Comparison of ENCODE assay signal across 10 cellular contexts in the genomic region with DNA sequence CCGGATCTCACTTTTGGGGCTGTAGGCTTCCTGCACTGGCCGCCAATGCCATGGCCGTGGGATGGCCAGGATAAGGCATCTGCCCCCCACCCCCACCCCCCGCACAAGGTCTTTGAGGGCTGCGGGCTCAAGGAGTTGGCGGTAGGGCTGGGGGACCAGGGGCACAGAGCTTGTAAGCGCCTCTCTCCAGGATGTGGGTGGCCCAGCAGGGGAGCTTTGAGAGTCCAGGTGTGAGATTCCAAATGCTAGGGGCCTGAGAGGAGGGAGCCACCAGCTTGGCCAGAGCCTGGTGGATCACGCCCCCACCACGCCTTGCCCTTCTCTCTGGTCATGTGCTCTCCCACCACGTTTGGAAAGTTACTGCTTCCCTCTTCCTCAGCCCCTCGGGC. TPM values are rescaled to one million over a fixed set of nuclear protein-coding genes. Genes with fewer than 3 reads are reported as not detected.
DNase-seq lines count a peak whose midpoint lies in the region; TF ChIP-seq lines count a peak whose summit lies in the region.
"Had no signal": no experiment of that assay in that cellular context is flagged by ENCODE, and none has a peak within 500 bp of the region (broad histone marks: within the 10 kb centered on the region; RNA-seq: fewer than 3 reads in every experiment).

No MANE protein-coding gene starts in this region.

- H3K27ac Mint-ChIP-seq in glutamatergic neuron (ENCODE audit: unreplicated experiment) = peak overlapping the region; percentile 70
- H3K27ac Mint-ChIP-seq in Caco-2 (ENCODE audit: unreplicated experiment) = no peak overlapping the region
- H3K27ac Mint-ChIP-seq in CD14-positive monocyte = no peak overlapping the region
- H3K27ac Mint-ChIP-seq: T-cell had no signal

- H3K27ac ChIP-seq in BLaER1 = peak overlapping the region; percentile 86
- H3K27ac ChIP-seq in rectal smooth muscle tissue (ENCODE audit: low read depth, low read length) = peak overlapping the region; percentile 73

- TF ChIP-seq CTCF in glutamatergic neuron (IDR thresholded peaks at IDR 0.05; ENCODE audit: partially characterized antibody, unreplicated experiment) (no peak), Caco-2 (IDR thresholded peaks at IDR 0.05; ENCODE audit: insufficient read depth in 1 of 2, low read depth in 1 of 2, low read length in 1 of 2, severe bottlenecking in 1 of 2, unreplicated experiment in 1 of 2) (no peak), CD14-positive monocyte (IDR thresholded peaks at IDR 0.05) (no peak)

- no peaks in the 10 kb centered on the region for H3K27me3 ChIP-seq in BLaER1
- no peaks in the 10 kb centered on the region for H3K27me3 ChIP-seq in rectal smooth muscle tissue (ENCODE audit: control insufficient read depth, insufficient read depth, low read length)
- H3K27me3 ChIP-seq in Caco-2 (replicated peaks; ENCODE audit: control insufficient read depth, insufficient read depth, low read length) = no peaks in the 10 kb centered on the region

- POLR2A ChIA-PET in Caco-2 (lab: Charles Lee) = no interaction called here

- DNase-seq in T-helper 9 cell (peak; percentile 1), glutamatergic neuron (no peak), G401 (ENCODE audit: low spot score) (no peak), Caco-2 (no peak), CD14-positive monocyte (ENCODE audit: low spot score) (no peak), NCI-H1930 (lab: John Stamatoyannopoulos, UW) (no peak)
- DNase-seq: NCI-H69, T-cell had no signal

- peaks cover 94% of the 10 kb centered on the region for H4K20me1 ChIP-seq in BLaER1

- intact Hi-C loops in Caco-2 (cut with micrococcal nuclease; ENCODE audit: unreplicated experiment) = no loop called here
- intact Hi-C loops in CD14-positive monocyte (cut with micrococcal nuclease) = no loop called here

- peak overlapping the region; percentile 72 for H3K9ac ChIP-seq in BLaER1
- H3K9ac ChIP-seq in rectal smooth muscle tissue (ENCODE audit: low read length) = no peak overlapping the region

- CTCF ChIA-PET in Caco-2 (lab: Charles Lee) = no interaction called here

- peak overlapping the region; percentile 98 for H3K4me2 ChIP-seq in BLaER1

- peaks cover 30% of the 10 kb centered on the region for H3K36me3 ChIP-seq in BLaER1
- no peaks in the 10 kb centered on the region for H3K36me3 ChIP-seq in rectal smooth muscle tissue (ENCODE audit: control insufficient read depth, insufficient read depth, low read length)
- H3K36me3 ChIP-seq in Caco-2 (ENCODE audit: control insufficient read depth, insufficient read depth, low read length) = no peaks in the 10 kb centered on the region; the same call in 1 of the 2 replicates

- H3K4me1 Mint-ChIP-seq in glutamatergic neuron (ENCODE audit: low read depth, unreplicated experiment) (peaks cover 14% of the 10 kb centered on the region), Caco-2 (ENCODE audit: low read depth, unreplicated experiment) (no peaks in the 10 kb centered on the region), CD14-positive monocyte (peaks cover 59% of the 10 kb centered on the region)

- no TSS peak for BruUV-seq in Caco-2 (replicated peaks; lab: Mats Ljungman, UMichigan)

- H3K4me1 ChIP-seq in BLaER1 = peaks cover 82% of the 10 kb centered on the region
- peaks cover 61% of the 10 kb centered on the region for H3K4me1 ChIP-seq in rectal smooth muscle tissue (ENCODE audit: control insufficient read depth, insufficient read depth, low read length)
- 0 out of 2 replicates have a peak, but pooled peaks cover 7% of the 10 kb centered on the region for H3K4me1 ChIP-seq in Caco-2

- H3K9me3 Mint-ChIP-seq in glutamatergic neuron (ENCODE audit: unreplicated experiment) = peaks cover 12% of the 10 kb centered on the region
- no peaks in the 10 kb centered on the region for H3K9me3 Mint-ChIP-seq in Caco-2 (ENCODE audit: unreplicated experiment)
- peaks cover 0 to 3% (median 0%) of the 10 kb centered on the region in 7 donors for H3K9me3 Mint-ChIP-seq in CD14-positive monocyte
- H3K9me3 Mint-ChIP-seq: T-cell had no signal

- peak overlapping the region; percentile 56; the same call in 1 of the 2 replicates for H3K4me3 ChIP-seq in BLaER1
- no peak overlapping the region for H3K4me3 ChIP-seq in rectal smooth muscle tissue (ENCODE audit: low read length)
- H3K4me3 ChIP-seq in Caco-2 (ENCODE audit: low read depth, low read length) = no peak overlapping the region

- H3K36me3 Mint-ChIP-seq in glutamatergic neuron (ENCODE audit: unreplicated experiment) (no peaks in the 10 kb centered on the region), Caco-2 (ENCODE audit: insufficient read depth, unreplicated experiment) (peaks cover 25% of the 10 kb centered on the region), CD14-positive monocyte (peaks cover 3 to 4% of the 10 kb centered on the region in 2 donors)

- in situ Hi-C loops in G401 (cut with HindIII; ENCODE audit: low sequenced_read_pairs) = no loop called here

- H3K9me3 ChIP-seq in BLaER1 (peaks cover 14% of the 10 kb centered on the region; the same call in 1 of the 2 replicates), Caco-2 (no peaks in the 10 kb centered on the region)

- H3K4me3 Mint-ChIP-seq in glutamatergic neuron (ENCODE audit: unreplicated experiment) (no peak overlapping the region), Caco-2 (ENCODE audit: unreplicated experiment) (no peak overlapping the region), CD14-positive monocyte (peak overlapping the region in 1 of 2 donors; percentile 7)

- H3K27me3 Mint-ChIP-seq in glutamatergic neuron (ENCODE audit: unreplicated experiment) = peaks cover 8% of the 10 kb centered on the region
- no peaks in the 10 kb centered on the region for H3K27me3 Mint-ChIP-seq in Caco-2 (ENCODE audit: insufficient read depth, unreplicated experiment)
- H3K27me3 Mint-ChIP-seq in CD14-positive monocyte (ENCODE audit: low read depth in 3 of 3) = peaks cover 9 to 14% (median 12%) of the 10 kb centered on the region in 3 donors
- H3K27me3 Mint-ChIP-seq: T-cell had no signal

RNA-seq across cellular contexts. Expression of gene CD81, which starts 5.0 kb away (rescaled TPM):
- total RNA-seq in glutamatergic neuron (ENCODE audit: unreplicated experiment) (347 TPM), Caco-2 (2022) (397 and 412 TPM in 2 replicates)
- total RNA-seq in G401 (2014; rRNA removed; shearing (Covaris generic)) = 61.8 and 105 TPM in 2 replicates
- polyA plus RNA-seq in CD14-positive monocyte = 10 to 100 TPM in 1 of 2 donors, 1 to 10 TPM in 1; 3.2 to 12.3 TPM

RNA-seq across cellular contexts. Expression of gene TSSC4, which starts 18.4 kb away (rescaled TPM):
- 49.7 TPM for total RNA-seq in glutamatergic neuron (ENCODE audit: unreplicated experiment)
- total RNA-seq in G401 (2014; rRNA removed; shearing (Covaris generic)) = 44.6 and 46.1 TPM in 2 replicates
- total RNA-seq in Caco-2 (2022) = 46.2 and 60.9 TPM in 2 replicates
- polyA plus RNA-seq in CD14-positive monocyte = 10 to 100 TPM; 52.0 to 74.6 TPM
